ENCODE assay signal across 11 cellular contexts in genomic region chr13:79874396-79875360, GRCh38.
DNase-seq lines count a peak whose midpoint lies in the region; ATAC-seq lines count a peak whose summit lies in the region.
"Had no signal": no experiment of that assay in that cellular context is flagged by ENCODE, and none has a peak within 500 bp of the region (broad histone marks: within the 10 kb centered on the region; RNA-seq: fewer than 3 reads in every experiment).

No MANE protein-coding gene starts in this region.

- ATAC-seq in GM18868 (IDR thresholded peaks at IDR 0.05; ENCODE audit: unreplicated experiment) = peak; percentile 75
- ATAC-seq in HG02763 (IDR thresholded peaks at IDR 0.05; ENCODE audit: unreplicated experiment) = no peak
- ATAC-seq: natural killer cell had no signal

- peak; percentile 35 for DNase-seq in NCI-H2227 treated with DMSO at 0.1 percent for 48 hours (lab: John Stamatoyannopoulos, UW)
- DNase-seq in cerebellum (ENCODE audit: low spot score) = peak; percentile 53
- peak; percentile 27 for DNase-seq in pons (ENCODE audit: low spot score)
- DNase-seq in activated effector memory CD4-positive, alpha-beta T cell treated with Interleukin-2 at 50 U/mL for 16 hours = no peak
- DNase-seq in iPS-NIHi11 (ENCODE audit: low spot score) = no peak
- DNase-seq: activated CD4-positive, alpha-beta T cell treated with anti-CD3 and anti-CD28 coated beads, Interleukin-2, amount 50 U/mL, for 48 hours; natural killer cell; NCI-H1048; NCI-H226 had no signal

Comparison
In these comparisons a context has a peak if more than half of its experiments do, and no peak if none do; other contexts are left out.
1. DNase-seq: peak in NCI-H2227 treated with DMSO at 0.1 percent for 48 hours (single experiment), cerebellum (single experiment) and pons (single experiment); none in activated effector memory CD4-positive, alpha-beta T cell treated with Interleukin-2 at 50 U/mL for 16 hours (single experiment) and iPS-NIHi11 (single experiment).